Comparison of ENCODE assay signal across 21 cellular contexts in the genomic region with DNA sequence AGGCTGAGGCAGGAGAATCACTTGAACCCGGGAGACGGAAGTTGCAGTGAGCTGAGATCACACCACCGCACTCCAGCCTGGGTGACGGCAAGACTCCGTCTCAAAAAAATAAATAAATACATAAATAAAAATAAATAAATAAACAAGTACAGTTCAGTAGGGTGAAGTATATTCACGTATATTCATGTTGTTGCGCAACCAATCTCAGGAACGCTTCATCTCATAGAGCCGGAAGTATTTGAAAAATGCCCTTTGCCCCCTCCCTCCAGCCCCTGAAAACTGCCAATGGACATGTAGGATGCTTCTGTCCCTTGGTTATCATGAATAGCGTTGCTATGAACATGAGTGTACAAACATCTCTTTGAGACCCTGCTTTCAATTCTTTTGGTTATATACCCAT.
DNase-seq lines count a peak whose midpoint lies in the region; ATAC-seq, FAIRE-seq and TF ChIP-seq lines count a peak whose summit lies in the region.
"Had no signal": no experiment of that assay in that cellular context is flagged by ENCODE, and none has a peak within 500 bp of the region (broad histone marks: within the 10 kb centered on the region; RNA-seq: fewer than 3 reads in every experiment).

No MANE protein-coding gene starts in this region.

- no peaks in the 10 kb centered on the region for H3K36me3 ChIP-seq in IMR-90 (ENCODE audit: control insufficient read depth, insufficient read depth, low read length)
- no peaks in the 10 kb centered on the region for H3K36me3 ChIP-seq in K562 (ENCODE audit: control insufficient read depth, insufficient read depth, low read length)
- no peaks in the 10 kb centered on the region for H3K36me3 ChIP-seq in small intestine (ENCODE audit: control insufficient read depth in 2 of 2, insufficient read depth in 2 of 2, low read length in 2 of 2)
- H3K36me3 ChIP-seq: BLaER1, HAP-1 had no signal

- no peak overlapping the region for H3K4me3 ChIP-seq in A549
- no peak overlapping the region for H3K4me3 ChIP-seq in IMR-90 (ENCODE audit: insufficient read depth, low read depth, low read length)
- H3K4me3 ChIP-seq in K562, result no peak overlapping the region
- no peak overlapping the region for H3K4me3 ChIP-seq in small intestine (ENCODE audit: low read depth in 1 of 2, low read length in 2 of 2)
- H3K4me3 ChIP-seq: BLaER1, GM23338, HAP-1 had no signal

- H3K79me2 ChIP-seq in K562 (ENCODE audit: control insufficient read depth, insufficient read depth, low read length), result no peaks in the 10 kb centered on the region

- H3K23ac ChIP-seq in IMR-90 (ENCODE audit: low read depth, low read length), result no peak overlapping the region

- H3K14ac ChIP-seq in IMR-90 (replicated peaks; ENCODE audit: low read depth, low read length), result no peak overlapping the region

- H2AFZ ChIP-seq in IMR-90 (replicated peaks; ENCODE audit: low read length, poor library complexity) (no peak overlapping the region), K562 (ENCODE audit: low read depth, low read length) (no peak overlapping the region)
- H2AFZ ChIP-seq: GM23338 had no signal

- H3K27me3 ChIP-seq in IMR-90 (ENCODE audit: control insufficient read depth, insufficient read depth, low read length) (no peaks in the 10 kb centered on the region), K562 (ENCODE audit: control insufficient read depth in 2 of 2, insufficient read depth in 2 of 2, low read length in 2 of 2) (peaks cover 0 to 5% of the 10 kb centered on the region in 2 experiments; a peak in 1 of 5 replicates), small intestine (ENCODE audit: control insufficient read depth in 2 of 2, insufficient read depth in 2 of 2, low read length in 2 of 2) (no peaks in the 10 kb centered on the region)
- H3K27me3 ChIP-seq: BLaER1 had no signal

- in situ Hi-C loops in IMR-90 (cut with MboI; ENCODE audit: low sequenced_read_pairs), result no loop called here
- in situ Hi-C loops in K562 (cut with MboI), result no loop called here

- TF ChIP-seq EP300 in A549 (IDR thresholded peaks at IDR 0.05), result no peak
- no peak for TF ChIP-seq EP300 in K562 (IDR thresholded peaks at IDR 0.05; ENCODE audit: low read length)

- H3K4me1 ChIP-seq in A549 (peaks cover 10% of the 10 kb centered on the region), IMR-90 (ENCODE audit: control insufficient read depth, insufficient read depth, low read length) (no peaks in the 10 kb centered on the region), K562 (replicated peaks in 1 of 2; ENCODE audit: control insufficient read depth in 2 of 2, insufficient read depth in 2 of 2, low read length in 2 of 2) (no peaks in the 10 kb centered on the region), small intestine (ENCODE audit: control insufficient read depth in 2 of 2, insufficient read depth in 1 of 2, low read depth in 1 of 2, low read length in 1 of 2) (no peaks in the 10 kb centered on the region)
- H3K4me1 ChIP-seq: BLaER1, Caco-2, HAP-1 had no signal

- H3K9me1 ChIP-seq in IMR-90 (ENCODE audit: insufficient read depth, low read length) (no peaks in the 10 kb centered on the region), K562 (ENCODE audit: control insufficient read depth, insufficient read depth, low read length) (no peaks in the 10 kb centered on the region)

- no peak for DNase-seq in A549 (ENCODE audit: low read depth in 1 of 2, low spot score in 1 of 2)
- no peak for DNase-seq in IMR-90
- no peak for DNase-seq in K562 (ENCODE audit: extremely low read depth in 1 of 4, low spot score in 3 of 4)
- peak; percentile 39 for DNase-seq in small intestine
- DNase-seq in ureter (ENCODE audit: low spot score), result no peak
- DNase-seq: Caco-2; CD4-positive, CD25-positive, alpha-beta regulatory T cell; CD8-positive, alpha-beta T cell; DMS153; DMS79; EL; GDM1; HFFc6 had no signal

- H3K4me2 ChIP-seq in A549 (no peak overlapping the region), IMR-90 (ENCODE audit: low read depth, low read length) (no peak overlapping the region), K562 (ENCODE audit: insufficient read depth, low read length) (no peak overlapping the region)
- H3K4me2 ChIP-seq: BLaER1, GM23338 had no signal

- ATAC-seq in A549 (no peak), IMR-90 (ENCODE audit: low read depth) (no peak), K562 (no peak), HG03159 (IDR thresholded peaks at IDR 0.05; ENCODE audit: unreplicated experiment) (no peak)
- ATAC-seq: CD8-positive, alpha-beta T cell; GM23338 had no signal

- H4K5ac ChIP-seq in IMR-90 (ENCODE audit: low read depth, low read length), result no peak overlapping the region

- intact Hi-C loops in IMR-90 (cut with micrococcal nuclease), result no loop called here
- intact Hi-C loops in K562 (cut with micrococcal nuclease), result no loop called here

- no peak overlapping the region for H2BK20ac ChIP-seq in IMR-90 (ENCODE audit: low read depth, low read length)

- no peak overlapping the region for H3K56ac ChIP-seq in IMR-90 (ENCODE audit: extremely low read depth, insufficient read depth, low read length)

- H2BK5ac ChIP-seq in IMR-90 (ENCODE audit: low read depth, low read length, poor library complexity, severe bottlenecking), result no peak overlapping the region

- no peak overlapping the region for H3K4ac ChIP-seq in IMR-90 (ENCODE audit: low read depth, low read length)

- H3K79me1 ChIP-seq in IMR-90 (ENCODE audit: low read depth in 1 of 2, low read length in 2 of 2), result no peaks in the 10 kb centered on the region

- TF ChIP-seq POLR2A in A549 (IDR thresholded peaks at IDR 0.05; ENCODE audit: low read length) (no peak), IMR-90 (IDR thresholded peaks at IDR 0.05; ENCODE audit: low read depth, low read length) (no peak), K562 (conservative IDR thresholded peaks at IDR 0.05) (no peak)

- no peak overlapping the region for H4K91ac ChIP-seq in IMR-90 (ENCODE audit: insufficient read depth, low read depth, low read length)

- H3K18ac ChIP-seq in IMR-90 (ENCODE audit: low read depth, low read length), result no peak overlapping the region

- CTCF ChIA-PET in A549 (lab: Yijun Ruan, JAX) (no interaction called here), IMR-90 (lab: Yijun Ruan, JAX) (no interaction called here), K562 (lab: Yijun Ruan, JAX; ENCODE audit: low intra/inter-chr PET ratio) (no interaction called here)

- TF ChIP-seq RAD21 in A549 (conservative IDR thresholded peaks at IDR 0.05 in 1 of 2, IDR thresholded peaks at IDR 0.05 in 1 of 2) (no peak), IMR-90 (IDR thresholded peaks at IDR 0.05; ENCODE audit: low read length) (no peak), K562 (CRISPR knock-in tag; conservative IDR thresholded peaks at IDR 0.05 in 1 of 2, IDR thresholded peaks at IDR 0.05 in 1 of 2) (no peak)

- H4K20me1 ChIP-seq in IMR-90 (ENCODE audit: insufficient read depth, low read length) (no peaks in the 10 kb centered on the region), K562 (replicated peaks; ENCODE audit: control insufficient read depth, insufficient read depth, low read length) (no peaks in the 10 kb centered on the region)
- H4K20me1 ChIP-seq: BLaER1 had no signal

- POLR2A ChIA-PET in A549 (lab: Yijun Ruan, JAX), result no interaction called here
- POLR2A ChIA-PET in IMR-90 (lab: Charles Lee; ENCODE audit: unreplicated experiment), result no interaction called here
- POLR2A ChIA-PET in K562 (lab: Yijun Ruan, JAX), result no interaction called here

- H3K9me3 ChIP-seq in A549 (no peaks in the 10 kb centered on the region), IMR-90 (ENCODE audit: control insufficient read depth, insufficient read depth, low read length) (no peaks in the 10 kb centered on the region), K562 (replicated peaks; ENCODE audit: control insufficient read depth, insufficient read depth, low read depth, low read length) (no peaks in the 10 kb centered on the region), small intestine (ENCODE audit: control insufficient read depth, low read depth) (no peaks in the 10 kb centered on the region)
- H3K9me3 ChIP-seq: Caco-2, HAP-1 had no signal

- BruUV-seq in IMR-90 (replicated peaks; lab: Mats Ljungman, UMichigan) (no TSS peak), K562 (replicated peaks; lab: Mats Ljungman, UMichigan) (no TSS peak)

- no peak overlapping the region for H2AK9ac ChIP-seq in IMR-90 (replicated peaks; ENCODE audit: low read depth, low read length, poor library complexity)

- no peak overlapping the region for H2AK5ac ChIP-seq in IMR-90 (ENCODE audit: low read depth, low read length)

- 95% methylated on average over 10 of the region's 10 CpGs for WGBS in A549 (ENCODE audit: missing lambda C conversion rate)
- WGBS in IMR-90 (ENCODE audit: extremely low coverage in 2 of 2, insufficient read length in 1 of 2), 2 experiments, result no CpG with 5 or more reads among the region's 10 CpGs
- 28% methylated on average over 10 of the region's 10 CpGs for WGBS in K562 (ENCODE audit: insufficient coverage, low coverage, missing lambda C conversion rate)
- 75 to 87% (median 84%) methylated on average over 10 of the region's 10 CpGs for WGBS in small intestine, 3 donors

- TF ChIP-seq CTCF in A549 (IDR thresholded peaks at IDR 0.05), result no peak
- no peak for TF ChIP-seq CTCF in IMR-90 (conservative IDR thresholded peaks at IDR 0.05; ENCODE audit: low read depth, low read length)
- no peak for TF ChIP-seq CTCF in K562 (IDR thresholded peaks at IDR 0.05 in 2 of 3, conservative IDR thresholded peaks at IDR 0.05 in 1 of 3; ENCODE audit: insufficient read depth in 2 of 3, low read depth in 1 of 3, low read length in 3 of 3)

- no peak overlapping the region for H3K9ac ChIP-seq in IMR-90 (ENCODE audit: low read depth, low read length)
- no peak overlapping the region for H3K9ac ChIP-seq in K562 (ENCODE audit: insufficient read depth in 1 of 2, low read depth in 2 of 2, low read length in 2 of 2)
- H3K9ac ChIP-seq: BLaER1 had no signal

- FAIRE-seq in A549 (lab: Jason Lieb, UNC) (no peak), K562 (lab: Jason Lieb, UNC) (no peak), small intestine (lab: Jason Lieb, UNC) (no peak)
- FAIRE-seq: GM12891, GM18507, H54 had no signal

- dilution Hi-C loops in IMR-90 (cut with HindIII; ENCODE audit: low sequenced_read_pairs, unreplicated experiment), result no loop called here

- H2BK120ac ChIP-seq in IMR-90 (ENCODE audit: low read depth, low read length), result no peak overlapping the region

- no peak overlapping the region for H2BK15ac ChIP-seq in IMR-90 (ENCODE audit: low read depth, low read length)

- H4K8ac ChIP-seq in IMR-90 (ENCODE audit: low read depth in 2 of 2, low read length in 2 of 2), result no peak overlapping the region

- H3K27ac ChIP-seq in A549 (no peak overlapping the region), IMR-90 (ENCODE audit: insufficient read depth, low read length) (no peak overlapping the region), K562 (ENCODE audit: extremely low read depth, low read depth, low read length) (no peak overlapping the region), small intestine (ENCODE audit: low read depth in 1 of 2, low read length in 1 of 2) (no peak overlapping the region)
- H3K27ac ChIP-seq: BLaER1, C4-2B had no signal

TF ChIP-seq in A549, 52 proteins besides CTCF, POLR2A, EP300 and RAD21 (continues in another document):
- TF ChIP-seq FOXS1 (CRISPR knock-in tag; IDR thresholded peaks at IDR 0.05), result no peak
- TF ChIP-seq KDM1A (IDR thresholded peaks at IDR 0.05; ENCODE audit: low read depth), result no peak

TF ChIP-seq in IMR-90, 13 proteins besides CTCF, POLR2A, EP300 and RAD21 (continues in another document):
- no peak for TF ChIP-seq MAZ (IDR thresholded peaks at IDR 0.05; ENCODE audit: borderline replicate concordance, low read depth, low read length)

TF ChIP-seq in K562, 482 proteins besides CTCF, POLR2A, EP300 and RAD21 (continues in another document):
- TF ChIP-seq CEBPB (tag; IDR thresholded peaks at IDR 0.05), result peak; percentile 94

Comparison
In these comparisons a context has a peak if more than half of its experiments do, and no peak if none do; other contexts are left out.
1. Of the 35 proteins assayed by ChIP-seq in both K562 and A549: peak only in K562: none; only in A549: none; in both: CEBPB; in neither: 34.